In genomic region chr18:812123-812672, GRCh38 we compare ENCODE assay signal across 1 cellular context.
TF ChIP-seq lines count a peak whose summit lies in the region.

TSS of gene YES1 (minus strand) at chr18:812242. CDS start at chr18:756827, 55,415 bp downstream.

TF ChIP-seq in K562, 482 proteins besides CTCF, POLR2A, EP300 and RAD21 (continued from another document and continues in another):
- no peak for TF ChIP-seq HES1 (IDR thresholded peaks at IDR 0.05; ENCODE audit: low read depth)
- TF ChIP-seq MYNN (IDR thresholded peaks at IDR 0.05), result no peak
- TF ChIP-seq MYNN (CRISPR knock-in tag; IDR thresholded peaks at IDR 0.05), result no peak
- TF ChIP-seq, protein P1, sequence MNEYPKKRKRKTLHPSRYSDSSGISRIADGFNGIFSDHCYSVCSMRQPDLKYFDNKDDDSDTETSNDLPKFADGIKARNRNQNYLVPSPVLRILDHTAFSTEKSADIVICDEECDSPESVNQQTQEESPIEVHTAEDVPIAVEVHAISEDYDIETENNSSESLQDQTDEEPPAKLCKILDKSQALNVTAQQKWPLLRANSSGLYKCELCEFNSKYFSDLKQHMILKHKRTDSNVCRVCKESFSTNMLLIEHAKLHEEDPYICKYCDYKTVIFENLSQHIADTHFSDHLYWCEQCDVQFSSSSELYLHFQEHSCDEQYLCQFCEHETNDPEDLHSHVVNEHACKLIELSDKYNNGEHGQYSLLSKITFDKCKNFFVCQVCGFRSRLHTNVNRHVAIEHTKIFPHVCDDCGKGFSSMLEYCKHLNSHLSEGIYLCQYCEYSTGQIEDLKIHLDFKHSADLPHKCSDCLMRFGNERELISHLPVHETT (CRISPR knock-in tag; conservative IDR thresholded peaks at IDR 0.05 in 1 of 2, IDR thresholded peaks at IDR 0.05 in 1 of 2), result peak in 1 of 2 experiments; percentile 99; a peak in 2 of 4 replicates
- TF ChIP-seq PURB (CRISPR knock-in tag; IDR thresholded peaks at IDR 0.05; ENCODE audit: low read depth), result no peak
- TF ChIP-seq, protein P2, sequence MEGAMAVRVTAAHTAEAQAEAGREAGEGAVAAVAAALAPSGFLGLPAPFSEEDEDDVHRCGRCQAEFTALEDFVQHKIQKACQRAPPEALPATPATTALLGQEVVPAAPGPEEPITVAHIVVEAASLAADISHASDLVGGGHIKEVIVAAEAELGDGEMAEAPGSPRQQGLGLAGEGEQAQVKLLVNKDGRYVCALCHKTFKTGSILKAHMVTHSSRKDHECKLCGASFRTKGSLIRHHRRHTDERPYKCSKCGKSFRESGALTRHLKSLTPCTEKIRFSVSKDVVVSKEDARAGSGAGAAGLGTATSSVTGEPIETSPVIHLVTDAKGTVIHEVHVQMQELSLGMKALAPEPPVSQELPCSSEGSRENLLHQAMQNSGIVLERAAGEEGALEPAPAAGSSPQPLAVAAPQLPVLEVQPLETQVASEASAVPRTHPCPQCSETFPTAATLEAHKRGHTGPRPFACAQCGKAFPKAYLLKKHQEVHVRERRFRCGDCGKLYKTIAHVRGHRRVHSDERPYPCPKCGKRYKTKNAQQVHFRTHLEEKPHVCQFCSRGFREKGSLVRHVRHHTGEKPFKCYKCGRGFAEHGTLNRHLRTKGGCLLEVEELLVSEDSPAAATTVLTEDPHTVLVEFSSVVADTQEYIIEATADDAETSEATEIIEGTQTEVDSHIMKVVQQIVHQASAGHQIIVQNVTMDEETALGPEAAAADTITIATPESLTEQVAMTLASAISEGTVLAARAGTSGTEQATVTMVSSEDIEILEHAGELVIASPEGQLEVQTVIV (CRISPR knock-in tag; IDR thresholded peaks at IDR 0.05; ENCODE audit: borderline replicate concordance), result no peak
- no peak for TF ChIP-seq WHSC1 (IDR thresholded peaks at IDR 0.05; ENCODE audit: low read length)
- TF ChIP-seq, protein P3, sequence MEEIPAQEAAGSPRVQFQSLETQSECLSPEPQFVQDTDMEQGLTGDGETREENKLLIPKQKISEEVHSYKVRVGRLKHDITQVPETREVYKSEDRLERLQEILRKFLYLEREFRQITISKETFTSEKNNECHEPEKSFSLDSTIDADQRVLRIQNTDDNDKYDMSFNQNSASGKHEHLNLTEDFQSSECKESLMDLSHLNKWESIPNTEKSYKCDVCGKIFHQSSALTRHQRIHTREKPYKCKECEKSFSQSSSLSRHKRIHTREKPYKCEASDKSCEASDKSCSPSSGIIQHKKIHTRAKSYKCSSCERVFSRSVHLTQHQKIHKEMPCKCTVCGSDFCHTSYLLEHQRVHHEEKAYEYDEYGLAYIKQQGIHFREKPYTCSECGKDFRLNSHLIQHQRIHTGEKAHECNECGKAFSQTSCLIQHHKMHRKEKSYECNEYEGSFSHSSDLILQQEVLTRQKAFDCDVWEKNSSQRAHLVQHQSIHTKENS (CRISPR knock-in tag; IDR thresholded peaks at IDR 0.05), result no peak
- TF ChIP-seq ZNF274 (IDR thresholded peaks at IDR 0.05; ENCODE audit: borderline replicate concordance, low read depth, low read length), result no peak
- TF ChIP-seq ZFP1 (CRISPR knock-in tag; IDR thresholded peaks at IDR 0.05), result no peak
- TF ChIP-seq, protein P4, sequence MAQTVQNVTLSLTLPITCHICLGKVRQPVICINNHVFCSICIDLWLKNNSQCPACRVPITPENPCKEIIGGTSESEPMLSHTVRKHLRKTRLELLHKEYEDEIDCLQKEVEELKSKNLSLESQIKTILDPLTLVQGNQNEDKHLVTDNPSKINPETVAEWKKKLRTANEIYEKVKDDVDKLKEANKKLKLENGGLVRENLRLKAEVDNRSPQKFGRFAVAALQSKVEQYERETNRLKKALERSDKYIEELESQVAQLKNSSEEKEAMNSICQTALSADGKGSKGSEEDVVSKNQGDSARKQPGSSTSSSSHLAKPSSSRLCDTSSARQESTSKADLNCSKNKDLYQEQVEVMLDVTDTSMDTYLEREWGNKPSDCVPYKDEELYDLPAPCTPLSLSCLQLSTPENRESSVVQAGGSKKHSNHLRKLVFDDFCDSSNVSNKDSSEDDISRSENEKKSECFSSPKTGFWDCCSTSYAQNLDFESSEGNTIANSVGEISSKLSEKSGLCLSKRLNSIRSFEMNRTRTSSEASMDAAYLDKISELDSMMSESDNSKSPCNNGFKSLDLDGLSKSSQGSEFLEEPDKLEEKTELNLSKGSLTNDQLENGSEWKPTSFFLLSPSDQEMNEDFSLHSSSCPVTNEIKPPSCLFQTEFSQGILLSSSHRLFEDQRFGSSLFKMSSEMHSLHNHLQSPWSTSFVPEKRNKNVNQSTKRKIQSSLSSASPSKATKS (CRISPR knock-in tag; IDR thresholded peaks at IDR 0.05), result peak; percentile 35; the same call in 1 of the 2 replicates
- no peak for TF ChIP-seq DPF2 (IDR thresholded peaks at IDR 0.05)
- TF ChIP-seq ZNF445 (CRISPR knock-in tag; IDR thresholded peaks at IDR 0.05; ENCODE audit: low read depth), result peak; percentile 60; the same call in 1 of the 2 replicates
- 0 out of 2 replicates have a peak, but pooled peaks have one; percentile 18 for TF ChIP-seq ZNF644 (tag; IDR thresholded peaks at IDR 0.05; ENCODE audit: low read depth)
- TF ChIP-seq CBFA2T2 (conservative IDR thresholded peaks at IDR 0.05), result no peak
- TF ChIP-seq, protein P5, sequence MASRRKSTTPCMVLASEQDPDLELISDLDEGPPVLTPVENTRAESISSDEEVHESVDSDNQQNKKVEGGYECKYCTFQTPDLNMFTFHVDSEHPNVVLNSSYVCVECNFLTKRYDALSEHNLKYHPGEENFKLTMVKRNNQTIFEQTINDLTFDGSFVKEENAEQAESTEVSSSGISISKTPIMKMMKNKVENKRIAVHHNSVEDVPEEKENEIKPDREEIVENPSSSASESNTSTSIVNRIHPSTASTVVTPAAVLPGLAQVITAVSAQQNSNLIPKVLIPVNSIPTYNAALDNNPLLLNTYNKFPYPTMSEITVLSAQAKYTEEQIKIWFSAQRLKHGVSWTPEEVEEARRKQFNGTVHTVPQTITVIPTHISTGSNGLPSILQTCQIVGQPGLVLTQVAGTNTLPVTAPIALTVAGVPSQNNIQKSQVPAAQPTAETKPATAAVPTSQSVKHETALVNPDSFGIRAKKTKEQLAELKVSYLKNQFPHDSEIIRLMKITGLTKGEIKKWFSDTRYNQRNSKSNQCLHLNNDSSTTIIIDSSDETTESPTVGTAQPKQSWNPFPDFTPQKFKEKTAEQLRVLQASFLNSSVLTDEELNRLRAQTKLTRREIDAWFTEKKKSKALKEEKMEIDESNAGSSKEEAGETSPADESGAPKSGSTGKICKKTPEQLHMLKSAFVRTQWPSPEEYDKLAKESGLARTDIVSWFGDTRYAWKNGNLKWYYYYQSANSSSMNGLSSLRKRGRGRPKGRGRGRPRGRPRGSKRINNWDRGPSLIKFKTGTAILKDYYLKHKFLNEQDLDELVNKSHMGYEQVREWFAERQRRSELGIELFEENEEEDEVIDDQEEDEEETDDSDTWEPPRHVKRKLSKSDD (conservative IDR thresholded peaks at IDR 0.05; ENCODE audit: low read length), result no peak
- no peak for TF ChIP-seq XRCC5 (IDR thresholded peaks at IDR 0.05; ENCODE audit: low read depth, low read length)
- no peak for TF ChIP-seq NUFIP1 (IDR thresholded peaks at IDR 0.05; ENCODE audit: partially characterized antibody)
- TF ChIP-seq HMGN3 (IDR thresholded peaks at IDR 0.05; ENCODE audit: borderline replicate concordance, extremely low read depth, insufficient read length, low read depth, low read length), result peak; percentile 80
- 0 out of 2 replicates have a peak, but pooled peaks have one; percentile 21 for TF ChIP-seq KLF1 (tag; IDR thresholded peaks at IDR 0.05)
- no peak for TF ChIP-seq ZNF551 (CRISPR knock-in tag; IDR thresholded peaks at IDR 0.05)
- peak; percentile 24; the same call in 1 of the 2 replicates for TF ChIP-seq ETV5 (CRISPR knock-in tag; IDR thresholded peaks at IDR 0.05; ENCODE audit: low read depth)
- no peak for TF ChIP-seq KHSRP (IDR thresholded peaks at IDR 0.05)
- TF ChIP-seq MBD2 (IDR thresholded peaks at IDR 0.05; ENCODE audit: borderline replicate concordance, low read depth), result no peak
- TF ChIP-seq MXI1 (IDR thresholded peaks at IDR 0.05; ENCODE audit: low read depth, low read length), result peak; percentile 67
- no peak for TF ChIP-seq ZNF431 (CRISPR knock-in tag; IDR thresholded peaks at IDR 0.05)
- TF ChIP-seq PREB (CRISPR knock-in tag; IDR thresholded peaks at IDR 0.05), result no peak
- no peak for TF ChIP-seq SIRT6 (IDR thresholded peaks at IDR 0.05; ENCODE audit: low read depth, low read length)
- TF ChIP-seq ELF1 (tag; IDR thresholded peaks at IDR 0.05), result no peak
- TF ChIP-seq CREB1 (IDR thresholded peaks at IDR 0.05), result peak; percentile 71
- TF ChIP-seq CREB1 (CRISPR knock-in tag; IDR thresholded peaks at IDR 0.05), result peak; percentile 42; the same call in 1 of the 2 replicates
- no peak for TF ChIP-seq FOXP1 (CRISPR knock-in tag; IDR thresholded peaks at IDR 0.05)
- TF ChIP-seq TRIM24 (IDR thresholded peaks at IDR 0.05), result no peak
- no peak for TF ChIP-seq SREBF1 (IDR thresholded peaks at IDR 0.05; ENCODE audit: borderline replicate concordance, low read depth, low read length)
- TF ChIP-seq, protein P6, sequence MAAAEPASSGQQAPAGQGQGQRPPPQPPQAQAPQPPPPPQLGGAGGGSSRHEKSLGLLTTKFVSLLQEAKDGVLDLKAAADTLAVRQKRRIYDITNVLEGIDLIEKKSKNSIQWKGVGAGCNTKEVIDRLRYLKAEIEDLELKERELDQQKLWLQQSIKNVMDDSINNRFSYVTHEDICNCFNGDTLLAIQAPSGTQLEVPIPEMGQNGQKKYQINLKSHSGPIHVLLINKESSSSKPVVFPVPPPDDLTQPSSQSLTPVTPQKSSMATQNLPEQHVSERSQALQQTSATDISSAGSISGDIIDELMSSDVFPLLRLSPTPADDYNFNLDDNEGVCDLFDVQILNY (CRISPR knock-in tag; IDR thresholded peaks at IDR 0.05), result no peak
- no peak for TF ChIP-seq PHF21A (IDR thresholded peaks at IDR 0.05; ENCODE audit: borderline replicate concordance, low read depth)
- no peak for TF ChIP-seq ZNF175 (CRISPR knock-in tag; IDR thresholded peaks at IDR 0.05; ENCODE audit: low read depth)
- TF ChIP-seq, protein P7, sequence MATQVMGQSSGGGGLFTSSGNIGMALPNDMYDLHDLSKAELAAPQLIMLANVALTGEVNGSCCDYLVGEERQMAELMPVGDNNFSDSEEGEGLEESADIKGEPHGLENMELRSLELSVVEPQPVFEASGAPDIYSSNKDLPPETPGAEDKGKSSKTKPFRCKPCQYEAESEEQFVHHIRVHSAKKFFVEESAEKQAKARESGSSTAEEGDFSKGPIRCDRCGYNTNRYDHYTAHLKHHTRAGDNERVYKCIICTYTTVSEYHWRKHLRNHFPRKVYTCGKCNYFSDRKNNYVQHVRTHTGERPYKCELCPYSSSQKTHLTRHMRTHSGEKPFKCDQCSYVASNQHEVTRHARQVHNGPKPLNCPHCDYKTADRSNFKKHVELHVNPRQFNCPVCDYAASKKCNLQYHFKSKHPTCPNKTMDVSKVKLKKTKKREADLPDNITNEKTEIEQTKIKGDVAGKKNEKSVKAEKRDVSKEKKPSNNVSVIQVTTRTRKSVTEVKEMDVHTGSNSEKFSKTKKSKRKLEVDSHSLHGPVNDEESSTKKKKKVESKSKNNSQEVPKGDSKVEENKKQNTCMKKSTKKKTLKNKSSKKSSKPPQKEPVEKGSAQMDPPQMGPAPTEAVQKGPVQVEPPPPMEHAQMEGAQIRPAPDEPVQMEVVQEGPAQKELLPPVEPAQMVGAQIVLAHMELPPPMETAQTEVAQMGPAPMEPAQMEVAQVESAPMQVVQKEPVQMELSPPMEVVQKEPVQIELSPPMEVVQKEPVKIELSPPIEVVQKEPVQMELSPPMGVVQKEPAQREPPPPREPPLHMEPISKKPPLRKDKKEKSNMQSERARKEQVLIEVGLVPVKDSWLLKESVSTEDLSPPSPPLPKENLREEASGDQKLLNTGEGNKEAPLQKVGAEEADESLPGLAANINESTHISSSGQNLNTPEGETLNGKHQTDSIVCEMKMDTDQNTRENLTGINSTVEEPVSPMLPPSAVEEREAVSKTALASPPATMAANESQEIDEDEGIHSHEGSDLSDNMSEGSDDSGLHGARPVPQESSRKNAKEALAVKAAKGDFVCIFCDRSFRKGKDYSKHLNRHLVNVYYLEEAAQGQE (CRISPR knock-in tag; IDR thresholded peaks at IDR 0.05; ENCODE audit: low read depth), result no peak
- TF ChIP-seq, protein P8, sequence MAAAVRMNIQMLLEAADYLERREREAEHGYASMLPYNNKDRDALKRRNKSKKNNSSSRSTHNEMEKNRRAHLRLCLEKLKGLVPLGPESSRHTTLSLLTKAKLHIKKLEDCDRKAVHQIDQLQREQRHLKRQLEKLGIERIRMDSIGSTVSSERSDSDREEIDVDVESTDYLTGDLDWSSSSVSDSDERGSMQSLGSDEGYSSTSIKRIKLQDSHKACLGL (CRISPR knock-in tag; IDR thresholded peaks at IDR 0.05; ENCODE audit: borderline replicate concordance, poor library complexity, severe bottlenecking), result no peak
- no peak for TF ChIP-seq MCM7 (IDR thresholded peaks at IDR 0.05)
- peak; percentile 78 for TF ChIP-seq ESRRA (IDR thresholded peaks at IDR 0.05; ENCODE audit: borderline replicate concordance, low read depth)
- TF ChIP-seq ZNF764 (CRISPR knock-in tag; IDR thresholded peaks at IDR 0.05; ENCODE audit: low read depth), result 0 out of 2 replicates have a peak, but pooled peaks have one; percentile 39
- TF ChIP-seq ZBTB7A (IDR thresholded peaks at IDR 0.05; ENCODE audit: borderline replicate concordance, control insufficient read depth, low read depth, low read length), result no peak
- TF ChIP-seq ZNF76 (CRISPR knock-in tag; IDR thresholded peaks at IDR 0.05; ENCODE audit: borderline replicate concordance), result peak; percentile 77
- TF ChIP-seq EWSR1 (IDR thresholded peaks at IDR 0.05; ENCODE audit: borderline replicate concordance, low read depth, partially characterized antibody), result no peak
- no peak for TF ChIP-seq TEAD4 (IDR thresholded peaks at IDR 0.05; ENCODE audit: low read length)
- TF ChIP-seq TEAD4 (CRISPR knock-in tag; IDR thresholded peaks at IDR 0.05; ENCODE audit: borderline replicate concordance), result no peak
- no peak for TF ChIP-seq C11orf30 (IDR thresholded peaks at IDR 0.05; ENCODE audit: low read depth)
- TF ChIP-seq ARID1B (IDR thresholded peaks at IDR 0.05), result no peak
- TF ChIP-seq CCNT2 (IDR thresholded peaks at IDR 0.05; ENCODE audit: borderline replicate concordance, extremely low read depth, insufficient read length, low read depth, low read length), result peak; percentile 88
- TF ChIP-seq FOXM1 (IDR thresholded peaks at IDR 0.05; ENCODE audit: low read depth), result no peak
- peak; percentile 78; the same call in 1 of the 2 replicates for TF ChIP-seq FOXM1 (CRISPR knock-in tag; IDR thresholded peaks at IDR 0.05; ENCODE audit: low read depth)
- TF ChIP-seq BDP1 (IDR thresholded peaks at IDR 0.05; ENCODE audit: insufficient read depth, insufficient read length), result no peak
- peak; percentile 90 to 98 for TF ChIP-seq MAZ (CRISPR knock-in tag; conservative IDR thresholded peaks at IDR 0.05 in 1 of 2, IDR thresholded peaks at IDR 0.05 in 1 of 2)
- no peak for TF ChIP-seq GABPB2 (CRISPR knock-in tag; conservative IDR thresholded peaks at IDR 0.05)
